11 cellular contexts compared by ENCODE assay signal in the genomic region with DNA sequence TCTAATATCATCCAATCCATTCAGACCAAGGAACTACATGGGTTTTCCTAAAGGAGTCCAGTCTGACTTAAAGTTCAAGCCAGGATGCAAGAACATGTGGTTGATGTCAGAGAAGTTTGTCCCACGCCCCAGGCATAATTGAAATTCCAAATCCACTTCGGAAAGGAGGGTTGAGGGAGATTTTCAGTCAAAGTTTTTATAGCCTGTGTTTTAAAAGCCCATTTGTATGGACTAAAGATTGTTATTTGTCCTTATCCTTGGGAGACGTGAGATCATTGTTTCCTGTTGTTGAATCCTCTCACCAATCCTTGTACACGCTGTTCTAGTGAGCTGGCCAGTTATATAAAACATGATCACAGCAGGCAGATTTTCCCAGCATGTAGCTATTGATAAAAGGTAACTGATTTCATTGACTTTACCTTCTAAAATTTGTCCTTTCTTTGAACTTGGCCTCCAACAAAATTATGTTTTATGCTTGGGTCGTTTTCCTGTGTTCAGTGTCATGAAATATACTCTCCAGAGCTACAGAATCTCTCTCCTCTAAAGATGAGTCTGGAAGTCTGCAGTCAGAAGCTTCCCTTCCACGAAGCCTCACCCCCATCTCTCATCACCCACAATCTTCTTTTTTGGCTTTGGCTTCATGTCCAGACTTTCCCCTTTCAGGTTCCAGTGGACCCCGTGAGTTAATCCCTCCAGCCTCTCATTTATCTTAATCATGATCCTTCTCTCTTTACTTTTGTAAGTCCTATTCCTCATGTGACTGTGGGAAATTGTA.
DNase-seq lines count a peak whose midpoint lies in the region; ATAC-seq, FAIRE-seq and TF ChIP-seq lines count a peak whose summit lies in the region.
"Had no signal": no experiment of that assay in that cellular context is flagged by ENCODE, and none has a peak within 500 bp of the region (broad histone marks: within the 10 kb centered on the region; RNA-seq: fewer than 3 reads in every experiment).

No MANE protein-coding gene starts in this region.

- H3K4me1 ChIP-seq in liver (ENCODE audit: control insufficient read depth in 4 of 4, insufficient read depth in 4 of 4, low read length in 3 of 4) (no peaks in the 10 kb centered on the region), HepG2 (ENCODE audit: insufficient read depth, low read length) (no peaks in the 10 kb centered on the region), right cardiac atrium (ENCODE audit: control insufficient read depth, insufficient read depth, low read length) (no peaks in the 10 kb centered on the region)

- TF ChIP-seq EP300 in HepG2 (IDR thresholded peaks at IDR 0.05; ENCODE audit: low read depth in 2 of 2, low read length in 2 of 2) (no peak), HepG2 (CRISPR knock-in tag; IDR thresholded peaks at IDR 0.05; ENCODE audit: borderline replicate concordance) (no peak)

- H3K27me3 ChIP-seq in liver (ENCODE audit: control insufficient read depth in 4 of 4, insufficient read depth in 4 of 4, low read length in 3 of 4) (no peaks in the 10 kb centered on the region), HepG2 (ENCODE audit: control insufficient read depth in 1 of 2, insufficient read depth in 2 of 2, low read length in 2 of 2) (no peaks in the 10 kb centered on the region), right cardiac atrium (ENCODE audit: control insufficient read depth, insufficient read depth) (no peaks in the 10 kb centered on the region)

- TF ChIP-seq RAD21 in liver (IDR thresholded peaks at IDR 0.05) (no peak), HepG2 (CRISPR knock-in tag; IDR thresholded peaks at IDR 0.05) (no peak)

- DNase-seq in HepG2 (ENCODE audit: low spot score) = no peak
- no peak for DNase-seq in right cardiac atrium
- DNase-seq in renal cortical epithelial cell (ENCODE audit: low read depth) = peak; percentile 57
- no peak for DNase-seq in activated naive CD4-positive, alpha-beta T cell treated with Interleukin-2 at 50 U/mL for 16 hours
- no peak for DNase-seq in NOMO-1 treated with DMSO at 0.1 percent for 48 hours (lab: John Stamatoyannopoulos, UW; ENCODE audit: unreplicated experiment)
- no peak for DNase-seq in NCI-H2029 treated with DMSO at 0.1 percent for 48 hours (lab: John Stamatoyannopoulos, UW)
- DNase-seq: KBM-7 had no signal

- no peak for FAIRE-seq in HepG2 (lab: Jason Lieb, UNC)
- FAIRE-seq: A204.1 had no signal

- POLR2A ChIA-PET in HepG2 (lab: Yijun Ruan, JAX) = no interaction called here

- H3K9ac ChIP-seq in liver (ENCODE audit: low read depth in 1 of 2, low read length in 2 of 2) (no peak overlapping the region), HepG2 (ENCODE audit: insufficient read depth, low read depth, low read length) (no peak overlapping the region)

- intact Hi-C loops in HepG2 (cut with micrococcal nuclease; ENCODE audit: unreplicated experiment) (no loop called here), right cardiac atrium (cut with DNase I) (no loop called here)

- H2AFZ ChIP-seq in HepG2 (ENCODE audit: low read length) = no peak overlapping the region

- H3K4me3 ChIP-seq in liver (ENCODE audit: low read depth in 1 of 3, low read length in 3 of 3) (no peak overlapping the region), HepG2 (replicated peaks in 1 of 3; ENCODE audit: insufficient read depth in 1 of 3, low read depth in 2 of 3, low read length in 3 of 3) (no peak overlapping the region), right cardiac atrium (ENCODE audit: low read length) (no peak overlapping the region)
- H3K4me3 ChIP-seq: skin epidermis had no signal

- 79% methylated on average over 7 of the region's 7 CpGs for WGBS in liver
- WGBS in HepG2 (ENCODE audit: low lambda C conversion rate) = 39% methylated on average over 7 of the region's 7 CpGs
- 44% methylated on average over 7 of the region's 7 CpGs for WGBS in right cardiac atrium

- no peak overlapping the region for H3K4me2 ChIP-seq in HepG2 (ENCODE audit: low read depth, low read length)

- no peaks in the 10 kb centered on the region for H3K9me3 ChIP-seq in liver (ENCODE audit: control insufficient read depth in 4 of 4, low read length in 3 of 4)
- H3K9me3 ChIP-seq in HepG2 (ENCODE audit: low read length) = no peaks in the 10 kb centered on the region
- no peaks in the 10 kb centered on the region for H3K9me3 ChIP-seq in right cardiac atrium (ENCODE audit: control insufficient read depth, low read length)

- no peak for ATAC-seq in HepG2
- peak; percentile 93 to 97 for ATAC-seq in right cardiac atrium
- ATAC-seq in GM21786 (IDR thresholded peaks at IDR 0.05; ENCODE audit: unreplicated experiment) = no peak

- H3K27ac ChIP-seq in liver (ENCODE audit: low read depth in 1 of 2, low read length in 2 of 2) = peak overlapping the region in 1 of 2 donors; percentile 16
- H3K27ac ChIP-seq in HepG2 (ENCODE audit: extremely low read length, insufficient read depth, low read length) = no peak overlapping the region
- H3K27ac ChIP-seq in right cardiac atrium (ENCODE audit: low read length) = peak overlapping the region; percentile 61

- peaks cover 2 to 29% (median 13%) of the 10 kb centered on the region in 4 donors for H3K36me3 ChIP-seq in liver (ENCODE audit: control insufficient read depth in 4 of 4, insufficient read depth in 3 of 4, low read depth in 1 of 4, low read length in 3 of 4)
- H3K36me3 ChIP-seq in HepG2 (replicated peaks in 1 of 2; ENCODE audit: control insufficient read depth in 1 of 2, insufficient read depth in 2 of 2, low read length in 2 of 2) = no peaks in the 10 kb centered on the region

- TF ChIP-seq POLR2A in HepG2 (IDR thresholded peaks at IDR 0.05; ENCODE audit: insufficient read depth in 1 of 2, low read depth in 2 of 2, low read length in 2 of 2) = no peak

- no peaks in the 10 kb centered on the region for H3K79me2 ChIP-seq in HepG2 (ENCODE audit: insufficient read depth, low read length)

- BruUV-seq in HepG2 (replicated peaks; lab: Mats Ljungman, UMichigan) = no TSS peak

- H4K20me1 ChIP-seq in HepG2 (ENCODE audit: insufficient read depth, low read length) = no peaks in the 10 kb centered on the region

- TF ChIP-seq CTCF in liver (IDR thresholded peaks at IDR 0.05; ENCODE audit: low read depth, low read length, missing input control) = no peak
- no peak for TF ChIP-seq CTCF in HepG2 (CRISPR knock-in tag; IDR thresholded peaks at IDR 0.05)

- in situ Hi-C loops in HepG2 (cut with HindIII; ENCODE audit: extremely low pct_ligation_motif_present, low pct_unique_long_range_greater_than_20kb) = no loop called here

- CTCF ChIA-PET in HepG2 (lab: Yijun Ruan, JAX; ENCODE audit: low intra/inter-chr PET ratio, low total read pairs) = no interaction called here

TF ChIP-seq in liver, 16 proteins besides CTCF, POLR2A, EP300 and RAD21:
- TF ChIP-seq, protein P1, sequence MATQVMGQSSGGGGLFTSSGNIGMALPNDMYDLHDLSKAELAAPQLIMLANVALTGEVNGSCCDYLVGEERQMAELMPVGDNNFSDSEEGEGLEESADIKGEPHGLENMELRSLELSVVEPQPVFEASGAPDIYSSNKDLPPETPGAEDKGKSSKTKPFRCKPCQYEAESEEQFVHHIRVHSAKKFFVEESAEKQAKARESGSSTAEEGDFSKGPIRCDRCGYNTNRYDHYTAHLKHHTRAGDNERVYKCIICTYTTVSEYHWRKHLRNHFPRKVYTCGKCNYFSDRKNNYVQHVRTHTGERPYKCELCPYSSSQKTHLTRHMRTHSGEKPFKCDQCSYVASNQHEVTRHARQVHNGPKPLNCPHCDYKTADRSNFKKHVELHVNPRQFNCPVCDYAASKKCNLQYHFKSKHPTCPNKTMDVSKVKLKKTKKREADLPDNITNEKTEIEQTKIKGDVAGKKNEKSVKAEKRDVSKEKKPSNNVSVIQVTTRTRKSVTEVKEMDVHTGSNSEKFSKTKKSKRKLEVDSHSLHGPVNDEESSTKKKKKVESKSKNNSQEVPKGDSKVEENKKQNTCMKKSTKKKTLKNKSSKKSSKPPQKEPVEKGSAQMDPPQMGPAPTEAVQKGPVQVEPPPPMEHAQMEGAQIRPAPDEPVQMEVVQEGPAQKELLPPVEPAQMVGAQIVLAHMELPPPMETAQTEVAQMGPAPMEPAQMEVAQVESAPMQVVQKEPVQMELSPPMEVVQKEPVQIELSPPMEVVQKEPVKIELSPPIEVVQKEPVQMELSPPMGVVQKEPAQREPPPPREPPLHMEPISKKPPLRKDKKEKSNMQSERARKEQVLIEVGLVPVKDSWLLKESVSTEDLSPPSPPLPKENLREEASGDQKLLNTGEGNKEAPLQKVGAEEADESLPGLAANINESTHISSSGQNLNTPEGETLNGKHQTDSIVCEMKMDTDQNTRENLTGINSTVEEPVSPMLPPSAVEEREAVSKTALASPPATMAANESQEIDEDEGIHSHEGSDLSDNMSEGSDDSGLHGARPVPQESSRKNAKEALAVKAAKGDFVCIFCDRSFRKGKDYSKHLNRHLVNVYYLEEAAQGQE (IDR thresholded peaks at IDR 0.05) = no peak
- TF ChIP-seq SP1 (IDR thresholded peaks at IDR 0.05) = peak; percentile 24

TF ChIP-seq in HepG2, 621 proteins besides CTCF, POLR2A, EP300 and RAD21:
- TF ChIP-seq GATAD2A (CRISPR knock-in tag; IDR thresholded peaks at IDR 0.05) (no peak), IRF2 (CRISPR knock-in tag; IDR thresholded peaks at IDR 0.05) (no peak), PCBP1 (IDR thresholded peaks at IDR 0.05; ENCODE audit: borderline replicate concordance, low read depth, low read length) (no peak), NFE2L2 (IDR thresholded peaks at IDR 0.05; ENCODE audit: low read length) (no peak), JUN (CRISPR knock-in tag; IDR thresholded peaks at IDR 0.05) (no peak), ZSCAN30 (CRISPR knock-in tag; IDR thresholded peaks at IDR 0.05) (no peak), SRSF1 (optimal IDR thresholded peaks at IDR 0.05; ENCODE audit: low read depth, low read length) (no peak), YEATS4 (CRISPR knock-in tag; IDR thresholded peaks at IDR 0.05; ENCODE audit: borderline replicate concordance) (no peak), SRSF4 (IDR thresholded peaks at IDR 0.05; ENCODE audit: low read depth, low read length, poor library complexity, severe bottlenecking) (no peak), ZNF12 (CRISPR knock-in tag; IDR thresholded peaks at IDR 0.05) (no peak), MXD4 (CRISPR knock-in tag; IDR thresholded peaks at IDR 0.05) (no peak), FOXJ3 (CRISPR knock-in tag; IDR thresholded peaks at IDR 0.05; ENCODE audit: borderline replicate concordance) (no peak), ZFP62 (CRISPR knock-in tag; IDR thresholded peaks at IDR 0.05) (no peak), ZNF773 (CRISPR knock-in tag; IDR thresholded peaks at IDR 0.05; ENCODE audit: borderline replicate concordance) (no peak), ATRX (CRISPR knock-in tag; IDR thresholded peaks at IDR 0.05; ENCODE audit: borderline replicate concordance) (no peak), ZNF790 (CRISPR knock-in tag; IDR thresholded peaks at IDR 0.05; ENCODE audit: borderline replicate concordance) (no peak), EEA1 (CRISPR knock-in tag; IDR thresholded peaks at IDR 0.05; ENCODE audit: borderline replicate concordance) (no peak)

Comparison
In these comparisons a context has a peak if more than half of its experiments do, and no peak if none do; other contexts are left out.
1. ATAC-seq: peak in right cardiac atrium (2 of 2); none in HepG2 (single experiment) and GM21786 (single experiment).